In genomic region chr15:92843326-92843725, GRCh38 we compare ENCODE assay signal across 21 cellular contexts. TPM values are rescaled to one million over a fixed set of nuclear protein-coding genes. Genes with fewer than 3 reads are reported as not detected.
DNase-seq lines count a peak whose midpoint lies in the region; ATAC-seq, FAIRE-seq and TF ChIP-seq lines count a peak whose summit lies in the region.
"Had no signal": no experiment of that assay in that cellular context is flagged by ENCODE, and none has a peak within 500 bp of the region (broad histone marks: within the 10 kb centered on the region; RNA-seq: fewer than 3 reads in every experiment).

No MANE protein-coding gene starts in this region.

- TF ChIP-seq POLR2A in HepG2 (IDR thresholded peaks at IDR 0.05; ENCODE audit: insufficient read depth in 1 of 2, low read depth in 2 of 2, low read length in 2 of 2) = no peak
- TF ChIP-seq POLR2A in right lobe of liver (IDR thresholded peaks at IDR 0.05) = no peak

- 91% methylated on average over 8 of the region's 8 CpGs for WGBS in HepG2 (ENCODE audit: low lambda C conversion rate)
- WGBS in right lobe of liver (ENCODE audit: insufficient coverage, low coverage, low lambda C conversion rate, missing lambda C conversion rate) = 90% methylated on average over 6 of the region's 8 CpGs
- WGBS in mesenchymal stem cell = 96% methylated on average over 3 of the region's 8 CpGs

- H3K4me3 Mint-ChIP-seq in T-cell = peak overlapping the region in 1 of 3 donors; percentile 76

- H3K4me3 ChIP-seq in HepG2 (replicated peaks in 1 of 3; ENCODE audit: insufficient read depth in 1 of 3, low read depth in 2 of 3, low read length in 3 of 3) (no peak overlapping the region), right lobe of liver (no peak overlapping the region), mesenchymal stem cell (ENCODE audit: insufficient read depth in 1 of 2, low read depth in 1 of 2, low read length in 2 of 2) (no peak overlapping the region)
- H3K4me3 ChIP-seq: cardiac muscle cell, HAP-1, heart left ventricle, left lung, transverse colon had no signal

- H4K91ac ChIP-seq in mesenchymal stem cell (ENCODE audit: low read length) = no peak overlapping the region

- H3K4me1 ChIP-seq in HepG2 (ENCODE audit: insufficient read depth, low read length) = peaks cover 58% of the 10 kb centered on the region
- H3K4me1 ChIP-seq in right lobe of liver = peaks cover 0 to 11% (median 0%) of the 10 kb centered on the region in 4 donors
- H3K4me1 ChIP-seq in mesenchymal stem cell (ENCODE audit: control insufficient read depth, insufficient read depth, low read depth, low read length) = peaks cover 9% of the 10 kb centered on the region

- H3K79me2 ChIP-seq in HepG2 (ENCODE audit: insufficient read depth, low read length) = no peaks in the 10 kb centered on the region

- H2BK15ac ChIP-seq in mesenchymal stem cell (ENCODE audit: low read depth, poor library complexity, severe bottlenecking) = no peak overlapping the region

- DNase-seq in HepG2 (ENCODE audit: low spot score) (no peak), right lobe of liver (no peak), T-cell (no peak), mesenchymal stem cell (no peak), Right ventricle myocardium superior (no peak), DMS153 (lab: John Stamatoyannopoulos, UW) (no peak), D721Med (ENCODE audit: insufficient read length, low spot score) (no peak)
- DNase-seq: activated CD8-positive, alpha-beta memory T cell treated with anti-CD3 and anti-CD28 coated beads for 24 hours; activated T-cell treated with anti-CD3 and anti-CD28 coated beads, Interleukin-2, amount 50 U/mL, for 72 hours; COR-L47; heart left ventricle; left lung; midbrain; NCI-H1092; NCI-H2029; NCI-H510A treated with DMSO at 0.1 percent for 48 hours; stimulated activated naive CD8-positive, alpha-beta T cell treated with anti-CD3 and anti-CD28 coated beads, Interleukin-15, amount 100 ng/mL, for 72 hours; transverse colon had no signal

- TF ChIP-seq EP300 in HepG2 (IDR thresholded peaks at IDR 0.05; ENCODE audit: low read depth in 2 of 2, low read length in 2 of 2) (no peak), HepG2 (CRISPR knock-in tag; IDR thresholded peaks at IDR 0.05; ENCODE audit: borderline replicate concordance) (no peak)

- no peaks in the 10 kb centered on the region for H3K36me3 Mint-ChIP-seq in T-cell

- no peak overlapping the region for H2BK5ac ChIP-seq in mesenchymal stem cell (ENCODE audit: low read depth, low read length, poor library complexity, severe bottlenecking)

- no peaks in the 10 kb centered on the region for H4K20me1 ChIP-seq in HepG2 (ENCODE audit: insufficient read depth, low read length)

- no peak overlapping the region for H3K18ac ChIP-seq in mesenchymal stem cell (ENCODE audit: low read depth in 1 of 2, low read length in 2 of 2)

- H3K27me3 Mint-ChIP-seq in T-cell = no peaks in the 10 kb centered on the region
- H3K27me3 Mint-ChIP-seq: stimulated activated naive CD8-positive, alpha-beta T cell treated with anti-CD3 and anti-CD28 coated beads, Interleukin-15, amount 100 ng/mL, for 72 hours had no signal

- H2AK5ac ChIP-seq in mesenchymal stem cell (ENCODE audit: low read length, severe bottlenecking) = no peak overlapping the region

- no peak overlapping the region for H3K4ac ChIP-seq in mesenchymal stem cell (ENCODE audit: low read depth in 1 of 2, low read length in 2 of 2)

- no TSS peak for BruUV-seq in HepG2 (replicated peaks; lab: Mats Ljungman, UMichigan)

- no peak for ATAC-seq in HepG2
- ATAC-seq in right lobe of liver = no peak
- ATAC-seq in T-cell (replicated peaks in 1 of 4) = no peak
- no peak for ATAC-seq in GM21423 (IDR thresholded peaks at IDR 0.05; ENCODE audit: unreplicated experiment)
- no peak for ATAC-seq in Right ventricle myocardium superior (ENCODE audit: poor library complexity)
- ATAC-seq: heart left ventricle, left lung had no signal

- CTCF ChIA-PET in HepG2 (lab: Yijun Ruan, JAX; ENCODE audit: low intra/inter-chr PET ratio, low total read pairs) = no interaction called here
- CTCF ChIA-PET in T-cell (lab: Charles Lee) = no interaction called here

- H3K27me3 ChIP-seq in HepG2 (ENCODE audit: control insufficient read depth in 1 of 2, insufficient read depth in 2 of 2, low read length in 2 of 2) = no peaks in the 10 kb centered on the region
- no peaks in the 10 kb centered on the region for H3K27me3 ChIP-seq in right lobe of liver
- no peaks in the 10 kb centered on the region for H3K27me3 ChIP-seq in mesenchymal stem cell (ENCODE audit: control insufficient read depth in 1 of 2, insufficient read depth in 1 of 2, low read length in 2 of 2)
- H3K27me3 ChIP-seq: cardiac muscle cell, heart left ventricle, left lung, transverse colon had no signal

- peak overlapping the region; percentile 43 for H4K8ac ChIP-seq in mesenchymal stem cell (ENCODE audit: low read length)

- TF ChIP-seq RAD21 in HepG2 (CRISPR knock-in tag; IDR thresholded peaks at IDR 0.05) = no peak

- FAIRE-seq in HepG2 (lab: Jason Lieb, UNC) = no peak
- FAIRE-seq in D721Med (lab: Jason Lieb, UNC) = no peak

- no peaks in the 10 kb centered on the region for H3K9me3 ChIP-seq in HepG2 (ENCODE audit: low read length)
- no peaks in the 10 kb centered on the region for H3K9me3 ChIP-seq in right lobe of liver
- no peaks in the 10 kb centered on the region for H3K9me3 ChIP-seq in mesenchymal stem cell (ENCODE audit: control insufficient read depth, low read length)
- H3K9me3 ChIP-seq: HAP-1, heart left ventricle, left lung, transverse colon had no signal

- H3K4me2 ChIP-seq in HepG2 (ENCODE audit: low read depth, low read length) (no peak overlapping the region), mesenchymal stem cell (ENCODE audit: low read length, poor library complexity, severe bottlenecking) (no peak overlapping the region)

- H3K79me1 ChIP-seq in mesenchymal stem cell (replicated peaks; ENCODE audit: low read length, poor library complexity, severe bottlenecking) = no peaks in the 10 kb centered on the region

- no peak for TF ChIP-seq CTCF in HepG2 (CRISPR knock-in tag; IDR thresholded peaks at IDR 0.05)
- TF ChIP-seq CTCF in right lobe of liver (IDR thresholded peaks at IDR 0.05) = no peak
- TF ChIP-seq CTCF in D721Med (IDR thresholded peaks at IDR 0.05; ENCODE audit: insufficient read depth, missing control alignments) = no peak

- no peaks in the 10 kb centered on the region for H3K36me3 ChIP-seq in HepG2 (replicated peaks in 1 of 2; ENCODE audit: control insufficient read depth in 1 of 2, insufficient read depth in 2 of 2, low read length in 2 of 2)
- no peaks in the 10 kb centered on the region for H3K36me3 ChIP-seq in right lobe of liver
- no peaks in the 10 kb centered on the region for H3K36me3 ChIP-seq in mesenchymal stem cell (ENCODE audit: control insufficient read depth in 1 of 2, insufficient read depth in 2 of 2, low read depth in 1 of 2, low read length in 2 of 2)
- H3K36me3 ChIP-seq: cardiac muscle cell, HAP-1, heart left ventricle, left lung, transverse colon had no signal

- peaks cover 62 to 79% (median 70%) of the 10 kb centered on the region in 3 donors for H3K4me1 Mint-ChIP-seq in T-cell

- no peak overlapping the region for H3K23ac ChIP-seq in mesenchymal stem cell (ENCODE audit: low read length in 2 of 2)

- H2BK120ac ChIP-seq in mesenchymal stem cell (ENCODE audit: low read depth, low read length) = no peak overlapping the region

- no peak overlapping the region for H3K14ac ChIP-seq in mesenchymal stem cell (ENCODE audit: low read length in 2 of 2)

- H3K27ac ChIP-seq in HepG2 (ENCODE audit: extremely low read length, insufficient read depth, low read length) = no peak overlapping the region
- no peak overlapping the region for H3K27ac ChIP-seq in right lobe of liver
- H3K27ac ChIP-seq in mesenchymal stem cell (ENCODE audit: low read length, poor library complexity, severe bottlenecking) = no peak overlapping the region
- H3K27ac ChIP-seq: cardiac muscle cell, heart left ventricle had no signal

- no peaks in the 10 kb centered on the region for H3K9me3 Mint-ChIP-seq in T-cell
- H3K9me3 Mint-ChIP-seq: activated T-cell treated with anti-CD3 and anti-CD28 coated beads, Interleukin-2, amount 50 U/mL, for 72 hours; stimulated activated naive CD8-positive, alpha-beta T cell treated with anti-CD3 and anti-CD28 coated beads, Interleukin-15, amount 100 ng/mL, for 72 hours had no signal

- POLR2A ChIA-PET in HepG2 (lab: Yijun Ruan, JAX) (interaction anchor here (0.9 to 3.8 kb wide), 2 partner anchors 11 to 39 kb away, joined by 4 to 14 read pairs; no protein-coding TSS in a partner anchor), T-cell (lab: Charles Lee) (no interaction called here)

- peak overlapping the region in 1 of 2 experiments; percentile 24 for H2BK12ac ChIP-seq in mesenchymal stem cell (ENCODE audit: low read length in 2 of 2)

- H3K9ac ChIP-seq in HepG2 (ENCODE audit: insufficient read depth, low read depth, low read length) (no peak overlapping the region), mesenchymal stem cell (ENCODE audit: low read length) (no peak overlapping the region)

- intact Hi-C loops in HepG2 (cut with micrococcal nuclease; ENCODE audit: unreplicated experiment) = no loop called here
- intact Hi-C loops in right lobe of liver (cut with DNase I) = no loop called here
- intact Hi-C loops in Right ventricle myocardium superior (cut with DNase I) = no loop called here

- H2AFZ ChIP-seq in HepG2 (ENCODE audit: low read length) = no peak overlapping the region
- H2AFZ ChIP-seq in mesenchymal stem cell (ENCODE audit: low read depth, low read length) = no peak overlapping the region

- in situ Hi-C loops in HepG2 (cut with HindIII; ENCODE audit: extremely low pct_ligation_motif_present, low pct_unique_long_range_greater_than_20kb) = no loop called here

- peak overlapping the region; percentile 90 to 93 for H3K27ac Mint-ChIP-seq in T-cell

RNA-seq across cellular contexts. Expression of gene CHD2, which starts 56.8 kb away (rescaled TPM):
- total RNA-seq in HepG2 (2016; rRNA removed; fragmentation: Illumina TruSeq; extraction: Trizol) (47.3 and 54.1 TPM in 2 replicates), right lobe of liver (10 to 100 TPM; 41.4 to 65.0 (median 56.6) TPM), T-cell (100 to 1,000 TPM; 231 to 506 (median 266) TPM), Right ventricle myocardium superior (43.5 TPM)
- 130 and 158 TPM in 2 replicates for total RNA-seq in HepG2 (2016; cell fraction: cytosol; rRNA removed; fragmentation: Illumina TruSeq; extraction: Trizol; ENCODE audit: low read depth)
- 50.1 and 51.1 TPM in 2 replicates for total RNA-seq in HepG2 (2016; cell fraction: insoluble cytoplasmic fraction; rRNA removed; fragmentation: Illumina TruSeq; extraction: Trizol)
- 43.6 and 53.4 TPM in 2 replicates for total RNA-seq in HepG2 (2016; cell fraction: membrane; rRNA removed; fragmentation: Illumina TruSeq; extraction: Trizol)
- total RNA-seq in HepG2 (2016; cell fraction: nucleus; rRNA removed; fragmentation: Illumina TruSeq; extraction: Trizol) = 176 and 185 TPM in 2 replicates
- 54.0 and 71.7 TPM in 2 replicates for polyA plus RNA-seq in HepG2 (2011; rRNA removed)
- 36.6 and 46.4 TPM in 2 replicates for polyA plus RNA-seq in HepG2 (2011; cell fraction: cytosol; rRNA removed)
- polyA plus RNA-seq in HepG2 (2011; cell fraction: nucleus; rRNA removed) = 160 and 205 TPM in 2 replicates
- polyA plus RNA-seq in HepG2 (2012) = 51.4 and 60.1 TPM in 2 replicates
- polyA plus RNA-seq in HepG2 (2016; cell fraction: cytosol; fragmentation: Illumina TruSeq; extraction: Trizol; ENCODE audit: low read depth) = 2.6 and 2.7 TPM in 2 replicates
- 33.4 and 39.2 TPM in 2 replicates for polyA plus RNA-seq in HepG2 (2016; cell fraction: insoluble cytoplasmic fraction; fragmentation: Illumina TruSeq; extraction: Trizol; ENCODE audit: low read depth)
- 5.7 and 7.2 TPM in 2 replicates for polyA plus RNA-seq in HepG2 (2016; cell fraction: membrane; fragmentation: Illumina TruSeq; extraction: Trizol; ENCODE audit: low read depth)
- polyA plus RNA-seq in HepG2 (2016; cell fraction: nucleus; fragmentation: Illumina TruSeq; extraction: Trizol; ENCODE audit: insufficient read depth, low read depth) = 104 and 120 TPM in 2 replicates
- polyA minus RNA-seq in HepG2 (2011; rRNA and poly(A)+ RNA removed; ENCODE audit: low replicate concordance) = 70.2 and 75.7 TPM in 2 replicates
- 53.5 and 70.4 TPM in 2 replicates for polyA minus RNA-seq in HepG2 (2011; cell fraction: cytosol; rRNA and poly(A)+ RNA removed)
- 605 and 632 TPM in 2 replicates for polyA minus RNA-seq in HepG2 (2011; cell fraction: nucleus; rRNA and poly(A)+ RNA removed)
- 52.6 TPM for polyA plus RNA-seq in mesenchymal stem cell (2013, experiment 1 of 2)
- polyA plus RNA-seq in mesenchymal stem cell (2013, experiment 2 of 2) = 52.4 TPM
